ENCODE assay signal across 31 cellular contexts in genomic region chr1:238451006-238451405, GRCh38.
"Had no signal": no experiment of that assay in that cellular context is flagged by ENCODE, and none has a peak within 500 bp of the region (broad histone marks: within the 10 kb centered on the region; RNA-seq: fewer than 3 reads in every experiment).

No MANE protein-coding gene starts in this region.

- H3K27ac Mint-ChIP-seq: activated CD4-positive, alpha-beta memory T cell treated with anti-CD3 and anti-CD28 coated beads, Interleukin-2, amount 10 ng/mL, durations not matched to agents 7 days and 5 days; activated CD4-positive, alpha-beta T cell treated with anti-CD3 and anti-CD28 coated beads for 36 hours; activated naive CD4-positive, alpha-beta T cell treated with anti-CD3 and anti-CD28 coated beads for 36 hours; activated naive CD8-positive, alpha-beta T cell treated with anti-CD3 and anti-CD28 coated beads for 36 hours; activated T-helper 17 cell treated with anti-CD3 and anti-CD28 coated beads, Interleukin-2, amount 50 U/mL, for 72 hours had no signal

- H3K27ac ChIP-seq: adrenal gland, breast epithelium, KMS-11, Peyer's patch, SJSA1, VCaP had no signal

- H3K4me3 Mint-ChIP-seq: activated CD4-positive, alpha-beta memory T cell treated with anti-CD3 and anti-CD28 coated beads, Interleukin-2, amount 10 ng/mL, durations not matched to agents 7 days and 5 days; activated CD4-positive, alpha-beta T cell treated with anti-CD3 and anti-CD28 coated beads for 36 hours; activated naive CD4-positive, alpha-beta T cell treated with anti-CD3 and anti-CD28 coated beads for 36 hours; activated naive CD8-positive, alpha-beta T cell treated with anti-CD3 and anti-CD28 coated beads for 36 hours; activated T-helper 17 cell treated with anti-CD3 and anti-CD28 coated beads, Interleukin-2, amount 50 U/mL, for 72 hours had no signal

- H3K36me3 ChIP-seq: adrenal gland, breast epithelium, MG63, Peyer's patch, SJSA1 had no signal

- H3K27me3 Mint-ChIP-seq: activated CD4-positive, alpha-beta memory T cell treated with anti-CD3 and anti-CD28 coated beads, Interleukin-2, amount 10 ng/mL, durations not matched to agents 7 days and 5 days; activated CD4-positive, alpha-beta T cell treated with anti-CD3 and anti-CD28 coated beads for 36 hours; activated naive CD8-positive, alpha-beta T cell treated with anti-CD3 and anti-CD28 coated beads for 36 hours; activated T-helper 17 cell treated with anti-CD3 and anti-CD28 coated beads, Interleukin-2, amount 50 U/mL, for 72 hours had no signal

- H3K36me3 Mint-ChIP-seq: activated naive CD8-positive, alpha-beta T cell treated with anti-CD3 and anti-CD28 coated beads for 36 hours had no signal

- H3K4me1 ChIP-seq: adrenal gland, breast epithelium, Peyer's patch, SJSA1 had no signal

- DNase-seq: activated CD4-positive, alpha-beta memory T cell treated with anti-CD3 and anti-CD28 coated beads, Interleukin-2, amount 10 ng/mL, durations not matched to agents 7 days and 5 days; activated CD4-positive, alpha-beta T cell treated with anti-CD3 and anti-CD28 coated beads for 36 hours; activated CD4-positive, alpha-beta T cell treated with anti-CD3 and anti-CD28 coated beads, Interleukin-2, amount 50 U/mL, for 1 hour; activated CD4-positive, CD25-positive, alpha-beta regulatory T cell; activated gamma-delta T cell; activated naive CD4-positive, alpha-beta T cell treated with anti-CD3 and anti-CD28 coated beads for 36 hours; activated naive CD8-positive, alpha-beta T cell treated with anti-CD3 and anti-CD28 coated beads for 36 hours; activated T-cell treated with anti-CD3 and anti-CD28 coated beads for 4 hours; activated T-cell treated with anti-CD3 and anti-CD28 coated beads, Interleukin-2, amount 50 U/mL, for 48 hours; adrenal gland; aorta; central memory CD4-positive, alpha-beta T cell; MG63; MV-4-11; NCI-H1092 treated with DMSO at 0.1 percent for 48 hours; NCI-H1417 treated with DMSO at 0.1 percent for 48 hours; NCI-H1694; NCI-H2029 treated with DMSO at 0.1 percent for 48 hours; NCI-H345; NCI-H510A; NCI-H526 treated with DMSO at 0.1 percent for 48 hours; NCI-H82; OCI-M1; Peyer's patch; SHP77; T-helper 1 cell had no signal

- H3K4me3 ChIP-seq: adrenal gland, breast epithelium, MG63, Peyer's patch, SJSA1 had no signal

- H3K4me1 Mint-ChIP-seq: activated CD4-positive, alpha-beta memory T cell treated with anti-CD3 and anti-CD28 coated beads, Interleukin-2, amount 10 ng/mL, durations not matched to agents 7 days and 5 days; activated CD4-positive, alpha-beta T cell treated with anti-CD3 and anti-CD28 coated beads for 36 hours; activated naive CD8-positive, alpha-beta T cell treated with anti-CD3 and anti-CD28 coated beads for 36 hours; activated T-helper 17 cell treated with anti-CD3 and anti-CD28 coated beads, Interleukin-2, amount 50 U/mL, for 72 hours had no signal

- H3K27me3 ChIP-seq: adrenal gland, breast epithelium, MG63, Peyer's patch, SJSA1 had no signal

- H3K9me3 Mint-ChIP-seq: activated naive CD8-positive, alpha-beta T cell treated with anti-CD3 and anti-CD28 coated beads for 36 hours had no signal

- H3K9me3 ChIP-seq: adrenal gland, breast epithelium, MG63, Peyer's patch, SJSA1 had no signal

- H3K9ac ChIP-seq: KMS-11 had no signal

- H3K4me2 ChIP-seq: KMS-11 had no signal

- ATAC-seq: activated CD4-positive, alpha-beta T cell treated with anti-CD3 and anti-CD28 coated beads for 36 hours; activated T-helper 17 cell treated with anti-CD3 and anti-CD28 coated beads, Interleukin-2, amount 50 U/mL, for 72 hours had no signal
